Comparison of ENCODE assay signal across 20 cellular contexts in genomic region chr10:97611473-97611872, GRCh38. TPM values are rescaled to one million over a fixed set of nuclear protein-coding genes. Genes with fewer than 3 reads are reported as not detected.
DNase-seq lines count a peak whose midpoint lies in the region; ATAC-seq, FAIRE-seq and TF ChIP-seq lines count a peak whose summit lies in the region.
"Had no signal": no experiment of that assay in that cellular context is flagged by ENCODE, and none has a peak within 500 bp of the region (broad histone marks: within the 10 kb centered on the region; RNA-seq: fewer than 3 reads in every experiment).

No MANE protein-coding gene starts in this region.

- H3K18ac ChIP-seq in H1 (ENCODE audit: extremely low read depth, low read length): no peak overlapping the region
- H3K18ac ChIP-seq in neuronal stem cell (ENCODE audit: low read length): peak overlapping the region; percentile 30

- H3K79me2 ChIP-seq in H1 (ENCODE audit: control insufficient read depth in 1 of 2, insufficient read depth in 2 of 2, low read length in 2 of 2): no peaks in the 10 kb centered on the region

- no peak overlapping the region for H2BK20ac ChIP-seq in H1 (ENCODE audit: low read length)

- POLR2A ChIA-PET in H1 (lab: Charles Lee; ENCODE audit: partially characterized antibody): interaction anchor here (1.3 kb wide), 1 partner anchor 10 kb away, joined by 4 read pairs; no protein-coding TSS in a partner anchor

- TF ChIP-seq EP300 in H1 (IDR thresholded peaks at IDR 0.05; ENCODE audit: borderline replicate concordance in 1 of 2, low read depth in 2 of 2, low read length in 2 of 2): no peak

- no peak overlapping the region for H2AFZ ChIP-seq in H1 (ENCODE audit: low read length)
- no peak overlapping the region for H2AFZ ChIP-seq in neuronal stem cell (ENCODE audit: low read length)

- no peaks in the 10 kb centered on the region; a peak in 1 of 22 replicates for H4K20me1 ChIP-seq in BLaER1 treated with 17β-estradiol and CSF1 and Interleukin-3, amounts not matched to agents 10 nM and 100 nM
- peaks cover 0 to 2% of the 10 kb centered on the region in 2 experiments for H4K20me1 ChIP-seq in H1 (replicated peaks in 1 of 2; ENCODE audit: control insufficient read depth in 1 of 2, insufficient read depth in 2 of 2, low read length in 2 of 2)

- CTCF ChIA-PET in H1 (lab: Charles Lee; ENCODE audit: partially characterized antibody): interaction anchor here (0.8 to 12.2 kb wide), 25 partner anchors 11 to 205 kb away, joined by 3 to 152 read pairs (median 6); partner anchors contain the start of genes ANKRD2 and HOGA1

- H3K4me1 ChIP-seq in BLaER1 treated with 17β-estradiol and CSF1 and Interleukin-3, amounts not matched to agents 10 nM and 100 nM: peaks cover 12 to 58% (median 46%) of the 10 kb centered on the region in 10 experiments
- H3K4me1 ChIP-seq in H1 (replicated peaks in 1 of 4; ENCODE audit: control insufficient read depth in 3 of 4, insufficient read depth in 4 of 4, low read length in 3 of 4) (peaks cover 0 to 5% (median 3%) of the 10 kb centered on the region in 4 experiments; a peak in 5 of 7 replicates), neuronal stem cell (ENCODE audit: control insufficient read depth in 2 of 2, insufficient read depth in 1 of 2, low read depth in 1 of 2, low read length in 2 of 2) (peaks cover 1 to 10% of the 10 kb centered on the region in 2 donors)
- H3K4me1 ChIP-seq: SJSA1 had no signal

- WGBS in H1 (ENCODE audit: extremely low coverage in 1 of 2, insufficient coverage in 1 of 2, insufficient read length in 1 of 2, insufficient replicate concordance in 2 of 2, low coverage in 1 of 2, low lambda C conversion rate in 2 of 2, missing lambda C conversion rate in 1 of 2), 2 experiments: 85% methylated on average over 12 of the region's 12 CpGs; no CpG with 5 or more reads in 1 of the 2 experiments
- WGBS in neuronal stem cell (ENCODE audit: extremely low coverage in 2 of 2, insufficient read length in 2 of 2, insufficient replicate concordance in 1 of 2), 2 donors: no CpG with 5 or more reads among the region's 12 CpGs

- H2AK5ac ChIP-seq in H1 (ENCODE audit: low read depth, low read length): no peak overlapping the region
- no peak overlapping the region for H2AK5ac ChIP-seq in neuronal stem cell (ENCODE audit: low read depth, low read length)

- H4K91ac ChIP-seq in H1 (replicated peaks; ENCODE audit: insufficient read length, low read length) (no peak overlapping the region), neuronal stem cell (ENCODE audit: low read depth, low read length, poor library complexity) (no peak overlapping the region)

- FAIRE-seq in H1 (lab: Jason Lieb, UNC): no peak

- no peak overlapping the region for H3K4ac ChIP-seq in H1 (replicated peaks; ENCODE audit: insufficient read length, low read depth, low read length)
- no peak overlapping the region for H3K4ac ChIP-seq in neuronal stem cell (ENCODE audit: low read length)

- H3K36me3 ChIP-seq in BLaER1 treated with 17β-estradiol and CSF1 and Interleukin-3, amounts not matched to agents 10 nM and 100 nM: no peaks in the 10 kb centered on the region
- H3K36me3 ChIP-seq in H7 (replicated peaks; ENCODE audit: control insufficient read depth, insufficient read depth, low read length) (no peaks in the 10 kb centered on the region; the same call in 1 of the 2 replicates), H1 (ENCODE audit: control insufficient read depth in 2 of 4, insufficient read depth in 4 of 4, low read length in 3 of 4) (peaks cover 0 to 3% (median 2%) of the 10 kb centered on the region in 4 experiments; a peak in 1 of 8 replicates), neuronal stem cell (replicated peaks in 1 of 2; ENCODE audit: control insufficient read depth in 2 of 2, insufficient read depth in 2 of 2, low read length in 2 of 2) (peaks cover 7 to 25% of the 10 kb centered on the region in 2 donors)
- H3K36me3 ChIP-seq: SJSA1 had no signal

- H3K56ac ChIP-seq in H1 (replicated peaks; ENCODE audit: insufficient read length, low read depth, low read length): no peak overlapping the region

- TF ChIP-seq POLR2A in H1 (IDR thresholded peaks at IDR 0.05; ENCODE audit: control extremely low read depth in 1 of 2, low read depth in 2 of 2, low read length in 2 of 2): no peak

- H3K14ac ChIP-seq in H1 (ENCODE audit: insufficient read length) (no peak overlapping the region), neuronal stem cell (ENCODE audit: low read length) (peak overlapping the region; percentile 5)

- H3K9ac ChIP-seq in BLaER1 treated with 17β-estradiol and CSF1 and Interleukin-3, amounts not matched to agents 10 nM and 100 nM: peak overlapping the region in 4 of 11 experiments; percentile 16 to 36 (median 28); a peak in 4 of 22 replicates
- H3K9ac ChIP-seq in H1 (replicated peaks in 1 of 4; ENCODE audit: extremely low read depth in 1 of 4, low read depth in 3 of 4, low read length in 3 of 4): no peak overlapping the region
- H3K9ac ChIP-seq in neuronal stem cell (ENCODE audit: low read depth, low read length, poor library complexity): peak overlapping the region; percentile 53
- H3K9ac ChIP-seq: KMS-11 had no signal

- H2BK12ac ChIP-seq in H1 (ENCODE audit: low read depth, low read length) (no peak overlapping the region), neuronal stem cell (ENCODE audit: low read length) (no peak overlapping the region)

- no peaks in the 10 kb centered on the region for H3K79me1 ChIP-seq in H1 (ENCODE audit: low read depth, low read length)
- no peaks in the 10 kb centered on the region for H3K79me1 ChIP-seq in neuronal stem cell (ENCODE audit: low read depth, low read length)

- H3K23me2 ChIP-seq in H1 (ENCODE audit: low read depth, low read length): no peaks in the 10 kb centered on the region

- H3K27me3 ChIP-seq in BLaER1 treated with 17β-estradiol and CSF1 and Interleukin-3, amounts not matched to agents 10 nM and 100 nM: no peaks in the 10 kb centered on the region
- H3K27me3 ChIP-seq in H7 (ENCODE audit: control insufficient read depth, insufficient read depth, low read length) (no peaks in the 10 kb centered on the region), H1 (replicated peaks in 1 of 4; ENCODE audit: control insufficient read depth in 3 of 4, extremely low read depth in 1 of 4, insufficient read depth in 3 of 4, low read length in 3 of 4) (no peaks in the 10 kb centered on the region), neuronal stem cell (ENCODE audit: control insufficient read depth in 3 of 3, insufficient read depth in 3 of 3, low read depth in 1 of 3, low read length in 3 of 3) (no peaks in the 10 kb centered on the region)
- H3K27me3 ChIP-seq: SJSA1 had no signal

- H3K27ac ChIP-seq in BLaER1 treated with 17β-estradiol and CSF1 and Interleukin-3, amounts not matched to agents 10 nM and 100 nM: no peak overlapping the region
- H3K27ac ChIP-seq in H1 (ENCODE audit: low read depth, low read length): no peak overlapping the region
- H3K27ac ChIP-seq in neuronal stem cell (replicated peaks; ENCODE audit: low read length): no peak overlapping the region
- H3K27ac ChIP-seq: KMS-11, SJSA1 had no signal

- intact Hi-C loops in head of caudate nucleus (cut with DNase I): no loop called here

- H3K9me3 ChIP-seq in BLaER1 treated with 17β-estradiol and CSF1 and Interleukin-3, amounts not matched to agents 10 nM and 100 nM (replicated peaks in 1 of 11): no peaks in the 10 kb centered on the region
- H3K9me3 ChIP-seq in H1 (ENCODE audit: insufficient read depth in 2 of 2, low read depth in 1 of 2, low read length in 1 of 2) (no peaks in the 10 kb centered on the region), neuronal stem cell (replicated peaks in 1 of 2; ENCODE audit: control insufficient read depth in 2 of 2, insufficient read depth in 1 of 2, low read depth in 1 of 2, low read length in 2 of 2) (no peaks in the 10 kb centered on the region)
- H3K9me3 ChIP-seq: SJSA1 had no signal

- no peak for TF ChIP-seq RAD21 in H1 (IDR thresholded peaks at IDR 0.05 in 1 of 2, conservative IDR thresholded peaks at IDR 0.05 in 1 of 2; ENCODE audit: low read depth in 2 of 2, low read length in 2 of 2)

- H2BK5ac ChIP-seq in H1 (ENCODE audit: low read depth, low read length) (0 out of 2 replicates have a peak overlapping the region, but pooled peaks have one; percentile 21), neuronal stem cell (ENCODE audit: low read length) (no peak overlapping the region)

- peak overlapping the region; percentile 0 to 67 (median 30); a peak in 15 of 22 replicates for H3K4me2 ChIP-seq in BLaER1 treated with 17β-estradiol and CSF1 and Interleukin-3, amounts not matched to agents 10 nM and 100 nM
- H3K4me2 ChIP-seq in H1 (ENCODE audit: insufficient read depth in 1 of 2, low read depth in 2 of 2, low read length in 2 of 2) (no peak overlapping the region), neuronal stem cell (ENCODE audit: insufficient read depth, low read length, poor library complexity, severe bottlenecking) (no peak overlapping the region)
- H3K4me2 ChIP-seq: KMS-11 had no signal

- ATAC-seq in HG02678 (IDR thresholded peaks at IDR 0.05; ENCODE audit: unreplicated experiment): no peak

- H4K8ac ChIP-seq in H1 (ENCODE audit: extremely low read depth, insufficient read depth, low read length) (no peak overlapping the region; the same call in 1 of the 2 replicates), neuronal stem cell (ENCODE audit: low read depth, low read length) (no peak overlapping the region)

- H2BK15ac ChIP-seq in H1 (ENCODE audit: low read length) (no peak overlapping the region), neuronal stem cell (ENCODE audit: low read length) (no peak overlapping the region)

- peak; percentile 58 for DNase-seq in H7
- DNase-seq in H1 (ENCODE audit: low read depth in 1 of 2, low spot score in 2 of 2): no peak
- no peak for DNase-seq in neuronal stem cell (ENCODE audit: low spot score)
- no peak for DNase-seq in head of caudate nucleus
- DNase-seq in SW 1271 (lab: John Stamatoyannopoulos, UW): no peak
- DNase-seq: AML-193; CD4-positive, CD25-positive, alpha-beta regulatory T cell; COR-L47; GDM1; NCI-H1417 treated with DMSO at 0.1 percent for 48 hours; NCI-H187 treated with DMSO at 0.1 percent for 48 hours; NCI-H2227 treated with DMSO at 0.1 percent for 48 hours; NCI-H510A treated with DMSO at 0.1 percent for 48 hours; NCI-H774; RPMI8226 had no signal

- H3K4me3 ChIP-seq in BLaER1 treated with 17β-estradiol and CSF1 and Interleukin-3, amounts not matched to agents 10 nM and 100 nM: no peak overlapping the region
- H3K4me3 ChIP-seq in H7 (ENCODE audit: insufficient read depth, low read depth, low read length): no peak overlapping the region
- H3K4me3 ChIP-seq in H1 (ENCODE audit: extremely low read depth in 1 of 4, insufficient read depth in 2 of 4, low read depth in 3 of 4, low read length in 4 of 4): no peak overlapping the region
- no peak overlapping the region for H3K4me3 ChIP-seq in neuronal stem cell (ENCODE audit: low read length in 2 of 2)
- H3K4me3 ChIP-seq: SJSA1 had no signal

- TF ChIP-seq CTCF in H1 (IDR thresholded peaks at IDR 0.05; ENCODE audit: control extremely low read depth in 1 of 3, insufficient read depth in 1 of 3, low read depth in 1 of 3, low read length in 3 of 3): no peak

- H2BK120ac ChIP-seq in H1 (replicated peaks; ENCODE audit: low read depth, low read length) (no peak overlapping the region), neuronal stem cell (ENCODE audit: low read depth, low read length) (no peak overlapping the region)

- H3K23ac ChIP-seq in H1 (ENCODE audit: insufficient read length) (no peak overlapping the region), neuronal stem cell (ENCODE audit: low read depth, low read length, poor library complexity) (no peak overlapping the region)

- H4K5ac ChIP-seq in H1 (ENCODE audit: insufficient read length, low read depth, low read length): no peak overlapping the region

RNA-seq across cellular contexts. Expression of gene MORN4, which starts 21.8 kb away (rescaled TPM):
- total RNA-seq in H7 (2014; rRNA removed; shearing (Covaris generic)): 12.0 and 13.7 TPM in 2 replicates
- total RNA-seq in H1 (2021; fragmentation: NEBNext Ultra II Directional; extraction: Animal tissue kit (Norgen Biotek cat#: 25700)): 10.6 and 13.6 TPM in 2 replicates
- 20.2 and 22.0 TPM in 2 replicates for polyA plus RNA-seq in H1 (2011; rRNA removed)
- polyA plus RNA-seq in H1 (2011; cell fraction: cytosol; rRNA removed): 26.0 TPM
- 11.3 TPM for polyA plus RNA-seq in H1 (2011; cell fraction: nucleus; rRNA removed)
- 17.4 to 20.9 TPM (median 19.5 TPM) in 4 replicates for polyA plus RNA-seq in H1 (2012, experiment 1 of 2)
- polyA plus RNA-seq in H1 (2012, experiment 2 of 2): 13.1 TPM
- 10.3 TPM for polyA plus RNA-seq in H1 (2013, experiment 1 of 2)
- 10.6 TPM for polyA plus RNA-seq in H1 (2013, experiment 2 of 2)
- 13.7 and 14.7 TPM in 2 replicates for polyA minus RNA-seq in H1 (2011; rRNA and poly(A)+ RNA removed)
- 9.4 TPM for polyA minus RNA-seq in H1 (2011; cell fraction: cytosol; rRNA and poly(A)+ RNA removed)
- polyA minus RNA-seq in H1 (2011; cell fraction: nucleus; rRNA and poly(A)+ RNA removed): 5.1 TPM
- 45.3 TPM for polyA plus RNA-seq in neuronal stem cell (2013, experiment 1 of 2)
- polyA plus RNA-seq in neuronal stem cell (2013, experiment 2 of 2): 47.1 TPM

RNA-seq across cellular contexts. Expression of gene C10orf62, which starts 22.0 kb away (rescaled TPM):
- not detected in 2 replicates for total RNA-seq in H7 (2014; rRNA removed; shearing (Covaris generic))
- not detected in 2 replicates for total RNA-seq in H1 (2021; fragmentation: NEBNext Ultra II Directional; extraction: Animal tissue kit (Norgen Biotek cat#: 25700))
- 0.05 TPM in 1 of 2 replicates, not detected in the other for polyA plus RNA-seq in H1 (2011; rRNA removed)
- polyA plus RNA-seq in H1 (2011; cell fraction: cytosol; rRNA removed): 0.08 TPM
- 0.09 TPM for polyA plus RNA-seq in H1 (2011; cell fraction: nucleus; rRNA removed)
- polyA plus RNA-seq in H1 (2012, experiment 1 of 2): not detected in 4 replicates
- not detected for polyA plus RNA-seq in H1 (2012, experiment 2 of 2)
- not detected for polyA plus RNA-seq in H1 (2013, experiment 1 of 2)
- polyA plus RNA-seq in H1 (2013, experiment 2 of 2): not detected
- 0.16 and 0.41 TPM in 2 replicates for polyA minus RNA-seq in H1 (2011; rRNA and poly(A)+ RNA removed)
- not detected for polyA minus RNA-seq in H1 (2011; cell fraction: cytosol; rRNA and poly(A)+ RNA removed)
- not detected for polyA minus RNA-seq in H1 (2011; cell fraction: nucleus; rRNA and poly(A)+ RNA removed)
- not detected for polyA plus RNA-seq in neuronal stem cell (2013, experiment 1 of 2)
- not detected for polyA plus RNA-seq in neuronal stem cell (2013, experiment 2 of 2)
- total RNA-seq: CD4-positive, CD25-positive, alpha-beta regulatory T cell; M059J; SJSA1 had no signal
- polyA plus RNA-seq: CD4-positive, CD25-positive, alpha-beta regulatory T cell had no signal

RNA-seq across cellular contexts. Expression of gene HOGA1, which starts 27.3 kb away (rescaled TPM):
- 0.37 TPM in 1 of 2 replicates, not detected in the other for total RNA-seq in H7 (2014; rRNA removed; shearing (Covaris generic))
- total RNA-seq in H1 (2021; fragmentation: NEBNext Ultra II Directional; extraction: Animal tissue kit (Norgen Biotek cat#: 25700)): 0.28 and 0.29 TPM in 2 replicates
- polyA plus RNA-seq in H1 (2011; rRNA removed): 0.57 and 1.00 TPM in 2 replicates
- polyA plus RNA-seq in H1 (2011; cell fraction: cytosol; rRNA removed): 0.53 TPM
- 0.47 TPM for polyA plus RNA-seq in H1 (2011; cell fraction: nucleus; rRNA removed)
- polyA plus RNA-seq in H1 (2012, experiment 1 of 2): 0.19 to 0.74 TPM (median 0.51 TPM) in 4 replicates
- 0.42 TPM for polyA plus RNA-seq in H1 (2012, experiment 2 of 2)
- polyA plus RNA-seq in H1 (2013, experiment 1 of 2): 0.26 TPM
- 0.17 TPM for polyA plus RNA-seq in H1 (2013, experiment 2 of 2)
- 0.50 and 0.63 TPM in 2 replicates for polyA minus RNA-seq in H1 (2011; rRNA and poly(A)+ RNA removed)
- polyA minus RNA-seq in H1 (2011; cell fraction: cytosol; rRNA and poly(A)+ RNA removed): not detected
- polyA minus RNA-seq in H1 (2011; cell fraction: nucleus; rRNA and poly(A)+ RNA removed): 0.80 TPM
- 0.24 TPM for polyA plus RNA-seq in neuronal stem cell (2013, experiment 1 of 2)
- 0.24 TPM for polyA plus RNA-seq in neuronal stem cell (2013, experiment 2 of 2)
- total RNA-seq: CD4-positive, CD25-positive, alpha-beta regulatory T cell had no signal
- polyA plus RNA-seq: CD4-positive, CD25-positive, alpha-beta regulatory T cell had no signal

RNA-seq across cellular contexts. Expression of gene PI4K2A, which starts 29.0 kb away (rescaled TPM):
- 19.6 and 26.2 TPM in 2 replicates for total RNA-seq in H7 (2014; rRNA removed; shearing (Covaris generic))
- total RNA-seq in H1 (2021; fragmentation: NEBNext Ultra II Directional; extraction: Animal tissue kit (Norgen Biotek cat#: 25700)): 21.9 and 22.9 TPM in 2 replicates
- polyA plus RNA-seq in H1 (2011; rRNA removed): 20.7 and 21.9 TPM in 2 replicates
- polyA plus RNA-seq in H1 (2011; cell fraction: cytosol; rRNA removed): 21.3 TPM
- polyA plus RNA-seq in H1 (2011; cell fraction: nucleus; rRNA removed): 19.3 TPM
- 16.0 to 18.4 TPM (median 17.1 TPM) in 4 replicates for polyA plus RNA-seq in H1 (2012, experiment 1 of 2)
- polyA plus RNA-seq in H1 (2012, experiment 2 of 2): 23.0 TPM
- polyA plus RNA-seq in H1 (2013, experiment 1 of 2): 13.9 TPM
- polyA plus RNA-seq in H1 (2013, experiment 2 of 2): 13.3 TPM
- 19.3 and 21.0 TPM in 2 replicates for polyA minus RNA-seq in H1 (2011; rRNA and poly(A)+ RNA removed)
- 8.1 TPM for polyA minus RNA-seq in H1 (2011; cell fraction: cytosol; rRNA and poly(A)+ RNA removed)
- 12.1 TPM for polyA minus RNA-seq in H1 (2011; cell fraction: nucleus; rRNA and poly(A)+ RNA removed)
- polyA plus RNA-seq in neuronal stem cell (2013, experiment 1 of 2): 16.0 TPM
- 15.8 TPM for polyA plus RNA-seq in neuronal stem cell (2013, experiment 2 of 2)

RNA-seq across cellular contexts. Expression of gene ANKRD2, which starts 38.9 kb away (rescaled TPM):
- not detected in 2 replicates for total RNA-seq in H7 (2014; rRNA removed; shearing (Covaris generic))
- not detected in 2 replicates for total RNA-seq in H1 (2021; fragmentation: NEBNext Ultra II Directional; extraction: Animal tissue kit (Norgen Biotek cat#: 25700))
- not detected in 2 replicates for polyA plus RNA-seq in H1 (2011; rRNA removed)
- not detected for polyA plus RNA-seq in H1 (2011; cell fraction: cytosol; rRNA removed)
- not detected for polyA plus RNA-seq in H1 (2011; cell fraction: nucleus; rRNA removed)
- polyA plus RNA-seq in H1 (2012, experiment 1 of 2): not detected in 4 replicates
- polyA plus RNA-seq in H1 (2012, experiment 2 of 2): not detected
- not detected for polyA plus RNA-seq in H1 (2013, experiment 1 of 2)
- not detected for polyA plus RNA-seq in H1 (2013, experiment 2 of 2)
- polyA minus RNA-seq in H1 (2011; rRNA and poly(A)+ RNA removed): not detected in 2 replicates
- polyA minus RNA-seq in H1 (2011; cell fraction: cytosol; rRNA and poly(A)+ RNA removed): not detected
- polyA minus RNA-seq in H1 (2011; cell fraction: nucleus; rRNA and poly(A)+ RNA removed): not detected
- polyA plus RNA-seq in neuronal stem cell (2013, experiment 1 of 2): not detected
- polyA plus RNA-seq in neuronal stem cell (2013, experiment 2 of 2): not detected
- total RNA-seq: CD4-positive, CD25-positive, alpha-beta regulatory T cell; M059J; SJSA1 had no signal
- polyA plus RNA-seq: CD4-positive, CD25-positive, alpha-beta regulatory T cell had no signal

Comparison
In these comparisons a context has a peak if more than half of its experiments do, and no peak if none do; other contexts are left out.
1. H3K4me2 ChIP-seq: peak in BLaER1 treated with 17β-estradiol and CSF1 and Interleukin-3, amounts not matched to agents 10 nM and 100 nM (11 of 11); none in H1 (0 of 2) and neuronal stem cell (single experiment).